13 cellular contexts compared by ENCODE assay signal in the genomic region with DNA sequence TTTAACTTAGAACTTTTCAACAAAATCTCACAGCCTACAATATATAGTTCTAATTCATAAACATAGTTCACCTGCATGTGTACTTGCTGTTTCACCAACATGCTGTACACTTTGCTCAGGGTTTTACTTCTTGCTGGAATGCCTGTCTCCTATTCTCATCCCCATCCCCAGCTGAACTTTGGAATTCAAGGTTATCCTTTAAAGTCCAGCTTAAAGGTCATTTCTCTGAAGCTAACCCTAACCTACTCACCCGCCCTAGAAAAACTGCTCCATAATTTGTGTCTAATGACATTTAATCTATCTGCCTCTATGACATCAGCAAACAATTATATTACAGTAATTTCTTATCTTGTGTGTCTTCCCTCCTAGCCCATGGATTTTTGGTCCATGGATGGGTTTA.
DNase-seq lines count a peak whose midpoint lies in the region; ATAC-seq and TF ChIP-seq lines count a peak whose summit lies in the region.
"Had no signal": no experiment of that assay in that cellular context is flagged by ENCODE, and none has a peak within 500 bp of the region (broad histone marks: within the 10 kb centered on the region; RNA-seq: fewer than 3 reads in every experiment).

No MANE protein-coding gene starts in this region.

- no peak overlapping the region for H3K27ac ChIP-seq in CD4-positive, alpha-beta T cell (ENCODE audit: low read depth, low read length)
- no peak overlapping the region for H3K27ac ChIP-seq in CD8-positive, alpha-beta T cell (ENCODE audit: low read depth, low read length)
- H3K27ac ChIP-seq in liver (ENCODE audit: low read depth in 1 of 2, low read length in 2 of 2): no peak overlapping the region
- H3K27ac ChIP-seq: A549 had no signal

- CTCF ChIA-PET in CD4-positive, alpha-beta T cell (lab: Charles Lee): no interaction called here
- CTCF ChIA-PET in CD8-positive, alpha-beta T cell (lab: Charles Lee): no interaction called here
- CTCF ChIA-PET in HEK293T (lab: Yijun Ruan, JAX): interaction anchor here (0.6 kb wide), 1 partner anchor 10 kb away, joined by 3 read pairs; no protein-coding TSS in a partner anchor

- peaks cover 21% of the 10 kb centered on the region for H3K36me3 Mint-ChIP-seq in CD4-positive, alpha-beta T cell (ENCODE audit: low read depth)
- H3K36me3 Mint-ChIP-seq in CD8-positive, alpha-beta T cell: peaks cover 22% of the 10 kb centered on the region
- H3K36me3 Mint-ChIP-seq in nephron progenitor cell (ENCODE audit: low read depth): peaks cover 37% of the 10 kb centered on the region

- H3K27me3 Mint-ChIP-seq in CD4-positive, alpha-beta T cell: no peaks in the 10 kb centered on the region
- H3K27me3 Mint-ChIP-seq in CD8-positive, alpha-beta T cell (ENCODE audit: low read depth): no peaks in the 10 kb centered on the region
- H3K27me3 Mint-ChIP-seq in nephron progenitor cell (ENCODE audit: low read depth, poor library complexity): peaks cover 4% of the 10 kb centered on the region

- H3K4me1 ChIP-seq in CD8-positive, alpha-beta T cell (ENCODE audit: insufficient read depth, low read length): peaks cover 12% of the 10 kb centered on the region
- peaks cover 0 to 8% (median under 1%) of the 10 kb centered on the region in 4 donors for H3K4me1 ChIP-seq in liver (ENCODE audit: control insufficient read depth in 4 of 4, insufficient read depth in 4 of 4, low read length in 3 of 4)

- TF ChIP-seq RAD21 in liver (IDR thresholded peaks at IDR 0.05): no peak

- POLR2A ChIA-PET in CD4-positive, alpha-beta T cell (lab: Charles Lee): no interaction called here
- POLR2A ChIA-PET in CD8-positive, alpha-beta T cell (lab: Charles Lee): no interaction called here
- POLR2A ChIA-PET in HEK293T (lab: Yijun Ruan, JAX): no interaction called here

- no peak overlapping the region for H3K4me3 Mint-ChIP-seq in CD4-positive, alpha-beta T cell
- no peak overlapping the region for H3K4me3 Mint-ChIP-seq in CD8-positive, alpha-beta T cell
- no peak overlapping the region for H3K4me3 Mint-ChIP-seq in nephron progenitor cell
- H3K4me3 Mint-ChIP-seq: CD14-positive monocyte, H9 had no signal

- peaks cover 3% of the 10 kb centered on the region for H3K9me3 Mint-ChIP-seq in CD4-positive, alpha-beta T cell
- H3K9me3 Mint-ChIP-seq in CD8-positive, alpha-beta T cell: no peaks in the 10 kb centered on the region
- no peaks in the 10 kb centered on the region for H3K9me3 Mint-ChIP-seq in nephron progenitor cell
- H3K9me3 Mint-ChIP-seq: H9 had no signal

- H3K36me3 ChIP-seq in CD8-positive, alpha-beta T cell (ENCODE audit: insufficient read depth, low read length): no peaks in the 10 kb centered on the region
- H3K36me3 ChIP-seq in liver (ENCODE audit: control insufficient read depth in 4 of 4, insufficient read depth in 3 of 4, low read depth in 1 of 4, low read length in 3 of 4): no peaks in the 10 kb centered on the region

- WGBS in liver: 89% methylated on average over 1 of the region's 1 CpG

- intact Hi-C loops in CD4-positive, alpha-beta T cell (cut with DNase I, micrococcal nuclease): no loop called here
- intact Hi-C loops in CD8-positive, alpha-beta T cell (cut with DNase I, micrococcal nuclease): loop anchor here in 1 of 2 experiments (10.0 kb wide), 1 partner anchor 88 kb away; no protein-coding TSS in a partner anchor

- ATAC-seq in CD4-positive, alpha-beta T cell (ENCODE audit: poor library complexity): no peak
- no peak for ATAC-seq in CD8-positive, alpha-beta T cell
- ATAC-seq: A549 had no signal

- H3K9ac ChIP-seq in liver (ENCODE audit: low read depth in 1 of 2, low read length in 2 of 2): no peak overlapping the region

- H3K4me3 ChIP-seq in CD8-positive, alpha-beta T cell (ENCODE audit: low read depth, low read length): no peak overlapping the region
- H3K4me3 ChIP-seq in liver (ENCODE audit: low read depth in 1 of 3, low read length in 3 of 3): no peak overlapping the region
- H3K4me3 ChIP-seq: A549 had no signal

- peaks cover 30% of the 10 kb centered on the region for H3K4me1 Mint-ChIP-seq in CD4-positive, alpha-beta T cell (ENCODE audit: low read depth)
- peaks cover 30% of the 10 kb centered on the region for H3K4me1 Mint-ChIP-seq in CD8-positive, alpha-beta T cell (ENCODE audit: low read depth)
- peaks cover 4% of the 10 kb centered on the region for H3K4me1 Mint-ChIP-seq in nephron progenitor cell

- DNase-seq in CD4-positive, alpha-beta T cell: no peak
- DNase-seq in CD8-positive, alpha-beta T cell: no peak
- DNase-seq in nephron progenitor cell (no peak), SW 1271 (lab: John Stamatoyannopoulos, UW) (no peak), NOMO-1 (lab: John Stamatoyannopoulos, UW; ENCODE audit: unreplicated experiment in 2 of 2) (no peak), HEK293T (ENCODE audit: extremely low spot score) (no peak)
- DNase-seq: DMS79, GOT3, H9, KBM-7 had no signal

- H3K9me3 ChIP-seq in CD4-positive, alpha-beta T cell (ENCODE audit: control insufficient read depth, low read length): no peaks in the 10 kb centered on the region
- H3K9me3 ChIP-seq in CD8-positive, alpha-beta T cell (ENCODE audit: low read length): no peaks in the 10 kb centered on the region
- H3K9me3 ChIP-seq in liver (ENCODE audit: control insufficient read depth in 4 of 4, low read length in 3 of 4): no peaks in the 10 kb centered on the region
- H3K9me3 ChIP-seq: A549 had no signal

- no peak for TF ChIP-seq CTCF in CD4-positive, alpha-beta T cell (IDR thresholded peaks at IDR 0.05)
- no peak for TF ChIP-seq CTCF in CD8-positive, alpha-beta T cell (IDR thresholded peaks at IDR 0.05)
- TF ChIP-seq CTCF in liver (IDR thresholded peaks at IDR 0.05; ENCODE audit: low read depth, low read length, missing input control) (no peak), nephron progenitor cell (IDR thresholded peaks at IDR 0.05) (no peak)

- H3K27me3 ChIP-seq in CD4-positive, alpha-beta T cell (ENCODE audit: control insufficient read depth, insufficient read depth, low read length): no peaks in the 10 kb centered on the region
- no peaks in the 10 kb centered on the region for H3K27me3 ChIP-seq in CD8-positive, alpha-beta T cell (ENCODE audit: insufficient read depth, low read length)
- H3K27me3 ChIP-seq in liver (ENCODE audit: control insufficient read depth in 4 of 4, insufficient read depth in 4 of 4, low read length in 3 of 4): no peaks in the 10 kb centered on the region

- peak overlapping the region; percentile 41 for H3K27ac Mint-ChIP-seq in CD4-positive, alpha-beta T cell
- H3K27ac Mint-ChIP-seq in CD8-positive, alpha-beta T cell: peak overlapping the region; percentile 16
- H3K27ac Mint-ChIP-seq in nephron progenitor cell: peak overlapping the region; percentile 0
- H3K27ac Mint-ChIP-seq: H9 had no signal

TF ChIP-seq in liver, 16 proteins besides CTCF, POLR2A, EP300 and RAD21:
- TF ChIP-seq RXRA (IDR thresholded peaks at IDR 0.05) (no peak), FOXA1 (IDR thresholded peaks at IDR 0.05) (no peak), HNF4A (conservative IDR thresholded peaks at IDR 0.05) (peak; percentile 52 to 76)

TF ChIP-seq in HEK293T, 16 proteins besides CTCF, POLR2A, EP300 and RAD21:
- no peak for TF ChIP-seq L3MBTL2 (conservative IDR thresholded peaks at IDR 0.05)
- TF ChIP-seq SUZ12 (IDR thresholded peaks at IDR 0.05): no peak
- no peak for TF ChIP-seq BHLHE40 (IDR thresholded peaks at IDR 0.05; ENCODE audit: borderline replicate concordance)
- no peak for TF ChIP-seq ZNF384 (IDR thresholded peaks at IDR 0.05)
- TF ChIP-seq SP1 (IDR thresholded peaks at IDR 0.05): no peak
- TF ChIP-seq HDGF (IDR thresholded peaks at IDR 0.05; ENCODE audit: borderline replicate concordance): no peak
- no peak for TF ChIP-seq ELF4 (IDR thresholded peaks at IDR 0.05)
- no peak for TF ChIP-seq LEF1 (IDR thresholded peaks at IDR 0.05; ENCODE audit: borderline replicate concordance)
- TF ChIP-seq, protein P1, sequence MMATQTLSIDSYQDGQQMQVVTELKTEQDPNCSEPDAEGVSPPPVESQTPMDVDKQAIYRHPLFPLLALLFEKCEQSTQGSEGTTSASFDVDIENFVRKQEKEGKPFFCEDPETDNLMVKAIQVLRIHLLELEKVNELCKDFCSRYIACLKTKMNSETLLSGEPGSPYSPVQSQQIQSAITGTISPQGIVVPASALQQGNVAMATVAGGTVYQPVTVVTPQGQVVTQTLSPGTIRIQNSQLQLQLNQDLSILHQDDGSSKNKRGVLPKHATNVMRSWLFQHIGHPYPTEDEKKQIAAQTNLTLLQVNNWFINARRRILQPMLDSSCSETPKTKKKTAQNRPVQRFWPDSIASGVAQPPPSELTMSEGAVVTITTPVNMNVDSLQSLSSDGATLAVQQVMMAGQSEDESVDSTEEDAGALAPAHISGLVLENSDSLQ (IDR thresholded peaks at IDR 0.05): no peak
- TF ChIP-seq FOXA1 (IDR thresholded peaks at IDR 0.05): no peak
